8 cellular contexts compared by ENCODE assay signal in the genomic region with DNA sequence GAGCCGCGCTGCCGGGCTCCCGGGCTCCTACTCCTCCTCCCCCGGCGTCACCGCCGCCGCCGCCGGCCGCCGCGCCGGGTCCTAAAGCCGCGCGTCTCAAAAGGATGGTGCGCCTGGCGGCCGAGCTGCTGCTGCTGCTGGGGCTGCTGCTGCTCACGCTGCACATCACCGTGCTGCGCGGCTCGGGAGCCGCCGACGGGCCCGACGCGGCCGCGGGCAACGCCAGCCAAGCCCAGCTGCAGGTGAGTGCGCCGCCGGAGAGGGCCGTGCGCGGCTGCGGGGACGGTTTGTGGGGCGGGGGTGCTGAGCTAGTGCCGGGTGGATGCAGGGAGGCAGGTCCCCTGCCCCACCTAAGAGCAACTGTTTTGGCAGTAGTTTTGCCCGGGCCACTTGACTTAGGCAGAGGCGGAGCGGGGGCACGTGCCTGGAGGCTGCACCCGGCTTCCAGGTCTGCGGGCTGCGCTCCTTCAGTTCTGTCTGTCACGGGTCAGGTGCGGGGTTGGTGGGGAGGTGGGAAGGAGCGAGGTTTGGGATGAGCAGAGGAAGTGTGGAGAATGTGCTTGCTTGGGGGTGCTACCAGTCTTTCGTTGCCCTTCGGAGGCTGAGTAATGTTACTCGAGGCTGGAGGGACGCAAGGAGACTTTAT. TPM values are rescaled to one million over a fixed set of nuclear protein-coding genes. Genes with fewer than 3 reads are reported as not detected.
DNase-seq lines count a peak whose midpoint lies in the region; ATAC-seq and TF ChIP-seq lines count a peak whose summit lies in the region.

No MANE protein-coding gene starts in this region.

- H3K27me3 ChIP-seq in A673 (replicated peaks; ENCODE audit: insufficient read depth, low read depth, low read length, poor library complexity) (peaks cover 82% of the 10 kb centered on the region), esophagus squamous epithelium (peaks cover 0 to 53% (median 3%) of the 10 kb centered on the region in 4 donors)

- H3K4me3 ChIP-seq in A673 (ENCODE audit: low read depth, low read length, poor library complexity, severe bottlenecking) (peak overlapping the region; percentile 39), esophagus squamous epithelium (peak overlapping the region; percentile 38 to 76 (median 58))

- CTCF ChIA-PET in A673 (lab: Charles Lee), result no interaction called here

- H3K27ac ChIP-seq in A673 (ENCODE audit: low read depth, low read length, poor library complexity, severe bottlenecking) (no peak overlapping the region), esophagus squamous epithelium (peak overlapping the region in 3 of 4 donors; percentile 3 to 74 (median 72))

- H3K36me3 ChIP-seq in A673 (ENCODE audit: insufficient read depth, low read length, poor library complexity, severe bottlenecking) (no peaks in the 10 kb centered on the region), esophagus squamous epithelium (no peaks in the 10 kb centered on the region)

- intact Hi-C loops in A673 (cut with micrococcal nuclease; ENCODE audit: unreplicated experiment), result loop anchor here (10.0 kb wide), 1 partner anchor 223 kb away; no protein-coding TSS in a partner anchor
- intact Hi-C loops in esophagus squamous epithelium (cut with DNase I), result no loop called here

- POLR2A ChIA-PET in A673 (lab: Charles Lee; ENCODE audit: low non-redundant PET), result no interaction called here

- peak in 1 of 4 donors; percentile 22 for TF ChIP-seq POLR2A in esophagus squamous epithelium (IDR thresholded peaks at IDR 0.05)

- peak; percentile 77 for DNase-seq in A673 (ENCODE audit: low spot score)
- peak; percentile 59 for DNase-seq in NCI-H510A (lab: John Stamatoyannopoulos, UW)
- peak; percentile 46 for DNase-seq in activated T-cell treated with anti-CD3 and anti-CD28 coated beads for 4 hours
- no peak for DNase-seq in esophagus squamous epithelium (lab: John Stamatoyannopoulos, UW)
- no peak for DNase-seq in naive B cell
- DNase-seq in stimulated activated naive CD8-positive, alpha-beta T cell treated with anti-CD3 and anti-CD28 coated beads, Interleukin-15, Interleukin-2, amounts not matched to agents 100 U/mL and 50 U/mL, for 24 hours, result peak; percentile 67

- peaks cover 3 to 14% (median 12%) of the 10 kb centered on the region in 3 donors for H3K4me1 Mint-ChIP-seq in naive B cell

- no TSS peak for BruUV-seq in A673 (replicated peaks; lab: Mats Ljungman, UMichigan)

- WGBS in esophagus squamous epithelium, 2 donors, result 4 to 7% methylated on average over 3 to 5 of the region's 59 CpGs

- H3K27ac Mint-ChIP-seq in naive B cell, result no peak overlapping the region

- H3K4me3 Mint-ChIP-seq in naive B cell, result peak overlapping the region; percentile 44 to 90 (median 76)

- peaks cover 50 to 56% (median 54%) of the 10 kb centered on the region in 3 donors for H3K27me3 Mint-ChIP-seq in naive B cell

- peaks cover 0 to 4% of the 10 kb centered on the region in 2 donors for H3K36me3 Mint-ChIP-seq in naive B cell

- no peak for TF ChIP-seq CTCF in A673 (conservative IDR thresholded peaks at IDR 0.05; ENCODE audit: low read depth, low read length)
- TF ChIP-seq CTCF in esophagus squamous epithelium (IDR thresholded peaks at IDR 0.05), result peak in 2 of 6 experiments; percentile 9 to 20

- peaks cover 7% of the 10 kb centered on the region for H3K4me1 ChIP-seq in A673 (ENCODE audit: insufficient read depth, low read length, poor library complexity, severe bottlenecking)
- peaks cover 0 to 30% (median 13%) of the 10 kb centered on the region in 3 donors for H3K4me1 ChIP-seq in esophagus squamous epithelium

- H3K9me3 Mint-ChIP-seq in naive B cell, result peaks cover 0 to 13% (median 0%) of the 10 kb centered on the region in 7 donors

- peak; percentile 84 for ATAC-seq in GM18519 (IDR thresholded peaks at IDR 0.05; ENCODE audit: low FRiP score, unreplicated experiment)
- ATAC-seq in HG03039 (IDR thresholded peaks at IDR 0.05; ENCODE audit: unreplicated experiment), result peak; percentile 83
- peak in 1 of 2 donors; percentile 20 for ATAC-seq in naive B cell (ENCODE audit: low read depth in 2 of 2)
- ATAC-seq in stimulated activated naive CD8-positive, alpha-beta T cell treated with anti-CD3 and anti-CD28 coated beads, Interleukin-15, Interleukin-2, amounts not matched to agents 100 U/mL and 50 U/mL, for 24 hours, result peak; percentile 77

- H3K9me3 ChIP-seq in A673 (ENCODE audit: low read depth, low read length, poor library complexity, severe bottlenecking) (no peaks in the 10 kb centered on the region), esophagus squamous epithelium (peaks cover 0 to 6% (median 6%) of the 10 kb centered on the region in 3 donors)

RNA-seq across cellular contexts. Expression of a gene that starts 0.7 kb away (rescaled TPM):
- total RNA-seq in A673 (2021) (0.11 TPM in 1 of 2 replicates, not detected in the other), esophagus squamous epithelium (10 to 100 TPM in 1 of 4 donors, 1 to 10 TPM in 3; 2.3 to 17.5 (median 4.4) TPM)
- not detected for polyA plus RNA-seq in naive B cell (ENCODE audit: low read depth in 6 of 6)

Comparison
In these comparisons a context has a peak if more than half of its experiments do, and no peak if none do; other contexts are left out.
1. DNase-seq: peak in A673 (single experiment), NCI-H510A (single experiment), activated T-cell treated with anti-CD3 and anti-CD28 coated beads for 4 hours (single experiment) and stimulated activated naive CD8-positive, alpha-beta T cell treated with anti-CD3 and anti-CD28 coated beads, Interleukin-15, Interleukin-2, amounts not matched to agents 100 U/mL and 50 U/mL, for 24 hours (single experiment); none in esophagus squamous epithelium (single experiment) and naive B cell (single experiment).